Comparison of ENCODE assay signal across 31 cellular contexts in the genomic region with DNA sequence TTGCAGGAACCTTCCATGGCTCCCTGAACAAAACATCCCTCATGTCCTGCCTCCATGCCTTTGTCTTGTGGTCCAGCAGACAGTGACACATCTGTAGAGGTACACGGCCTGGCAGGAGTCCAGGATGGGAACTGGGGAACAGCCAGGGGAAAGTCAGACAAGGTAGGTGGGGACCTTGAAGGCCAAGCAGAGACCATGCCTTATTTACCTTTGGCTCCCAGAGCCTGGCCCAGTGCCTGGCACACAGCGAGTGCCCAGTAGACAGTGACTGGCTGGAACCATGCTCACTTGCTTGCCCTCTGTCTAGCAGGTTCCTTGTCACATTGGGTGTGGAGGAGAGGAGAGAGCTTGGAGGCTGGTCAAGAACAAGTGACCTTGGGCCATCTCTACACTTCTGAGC.
DNase-seq lines count a peak whose midpoint lies in the region; ATAC-seq and TF ChIP-seq lines count a peak whose summit lies in the region.
"Had no signal": no experiment of that assay in that cellular context is flagged by ENCODE, and none has a peak within 500 bp of the region (broad histone marks: within the 10 kb centered on the region; RNA-seq: fewer than 3 reads in every experiment).

No MANE protein-coding gene starts in this region.

- no peak overlapping the region for H3K27ac ChIP-seq in mammary epithelial cell (ENCODE audit: insufficient read depth, low read depth, low read length)
- H3K27ac ChIP-seq: left lung, SJCRH30, tibial artery, VCaP had no signal

- peaks cover 35% of the 10 kb centered on the region for H4K20me1 ChIP-seq in mammary epithelial cell (ENCODE audit: insufficient read depth, low read length)

- no peak overlapping the region for H2AFZ ChIP-seq in mammary epithelial cell (ENCODE audit: low read depth, low read length)

- no peak overlapping the region for H3K4me2 ChIP-seq in mammary epithelial cell (ENCODE audit: insufficient read depth, low read depth, low read length)
- H3K4me2 ChIP-seq: A549 had no signal

- H3K27me3 Mint-ChIP-seq in MCF 10A (ENCODE audit: insufficient read depth, unreplicated experiment), result no peaks in the 10 kb centered on the region
- no peaks in the 10 kb centered on the region for H3K27me3 Mint-ChIP-seq in stimulated activated memory B cell treated with anti-CD40 and anti-IgM and Interleukin-4, amounts not matched to agents 10 μg/mL and 1 μg/mL and 100 μg/mL, for 72 hours
- H3K27me3 Mint-ChIP-seq: activated naive CD8-positive, alpha-beta T cell; stimulated activated naive CD8-positive, alpha-beta T cell treated with anti-CD3 and anti-CD28 coated beads, Interleukin-15, amount 100 ng/mL, for 72 hours had no signal

- H3K4me3 ChIP-seq in mammary epithelial cell (replicated peaks in 1 of 3; ENCODE audit: insufficient read depth in 1 of 3, low read depth in 2 of 3, low read length in 3 of 3), result no peak overlapping the region
- H3K4me3 ChIP-seq: A549, left lung, Peyer's patch, SJCRH30, tibial artery had no signal

- H3K27me3 ChIP-seq in mammary epithelial cell (ENCODE audit: insufficient read depth, low read length), result no peaks in the 10 kb centered on the region
- H3K27me3 ChIP-seq: left lung, Peyer's patch, SJCRH30, tibial artery had no signal

- H3K36me3 Mint-ChIP-seq in MCF 10A (ENCODE audit: insufficient read depth, unreplicated experiment), result peaks cover 40% of the 10 kb centered on the region
- peaks cover 47% of the 10 kb centered on the region for H3K36me3 Mint-ChIP-seq in stimulated activated memory B cell treated with anti-CD40 and anti-IgM and Interleukin-4, amounts not matched to agents 10 μg/mL and 1 μg/mL and 100 μg/mL, for 72 hours
- H3K36me3 Mint-ChIP-seq: activated naive CD8-positive, alpha-beta T cell; immature natural killer cell; natural killer cell had no signal

- H3K9me3 Mint-ChIP-seq in MCF 10A (ENCODE audit: unreplicated experiment), result no peaks in the 10 kb centered on the region
- no peaks in the 10 kb centered on the region for H3K9me3 Mint-ChIP-seq in stimulated activated memory B cell treated with anti-CD40 and anti-IgM and Interleukin-4, amounts not matched to agents 10 μg/mL and 1 μg/mL and 100 μg/mL, for 72 hours
- H3K9me3 Mint-ChIP-seq: HFFc6; immature natural killer cell; natural killer cell; stimulated activated naive CD8-positive, alpha-beta T cell treated with anti-CD3 and anti-CD28 coated beads, Interleukin-15, amount 100 ng/mL, for 72 hours had no signal

- H3K27ac Mint-ChIP-seq in MCF 10A (ENCODE audit: low read depth, unreplicated experiment), result peak overlapping the region; percentile 52
- H3K27ac Mint-ChIP-seq in stimulated activated memory B cell treated with anti-CD40 and anti-IgM and Interleukin-4, amounts not matched to agents 10 μg/mL and 1 μg/mL and 100 μg/mL, for 72 hours, result peak overlapping the region; percentile 37
- H3K27ac Mint-ChIP-seq: activated CD4-positive, alpha-beta T cell treated with anti-CD3 and anti-CD28 coated beads for 36 hours; activated naive CD8-positive, alpha-beta T cell; immature natural killer cell; natural killer cell; stimulated activated naive CD8-positive, alpha-beta T cell treated with anti-CD3 and anti-CD28 coated beads, Interleukin-15, amount 100 ng/mL, for 72 hours had no signal

- DNase-seq in MCF 10A (ENCODE audit: unreplicated experiment) (no peak), mammary epithelial cell (no peak), left ventricle myocardium superior (no peak), mucosa of gallbladder (ENCODE audit: low spot score) (peak; percentile 55), NCI-H748 treated with DMSO at 0.1 percent for 48 hours (lab: John Stamatoyannopoulos, UW) (no peak), AG08396 (ENCODE audit: low spot score) (no peak)
- DNase-seq: activated CD4-positive, alpha-beta T cell treated with anti-CD3 and anti-CD28 coated beads for 36 hours; CD4-positive, alpha-beta memory T cell; effector CD4-positive, alpha-beta T cell; GOT3; HFFc6; immature natural killer cell; KBM-7; MM.1S; natural killer cell; NCI-H1930; NCI-H2227 treated with DMSO at 0.1 percent for 48 hours; NCI-H526 treated with DMSO at 0.1 percent for 48 hours; SJCRH30; stimulated activated CD4-positive, alpha-beta T cell treated with anti-CD3 and anti-CD28 coated beads, Interleukin-2, amount 100 ng/mL, for 24 hours; stimulated activated CD8-positive, alpha-beta memory T cell treated with anti-CD3 and anti-CD28 coated beads, Interleukin-4, amount 100 ng/mL, for 48 hours; stimulated activated naive CD8-positive, alpha-beta T cell treated with anti-CD3 and anti-CD28 coated beads, Interleukin-15, amount 100 ng/mL, for 72 hours; SW 1271 had no signal

- BruUV-seq in MCF 10A (replicated peaks; lab: Mats Ljungman, UMichigan) (no TSS peak), mammary epithelial cell (replicated peaks; lab: Mats Ljungman, UMichigan) (no TSS peak)

- no peaks in the 10 kb centered on the region for H3K9me3 ChIP-seq in mammary epithelial cell (replicated peaks; ENCODE audit: insufficient read depth, low read length)
- H3K9me3 ChIP-seq: A549, left lung, Peyer's patch, SJCRH30, tibial artery had no signal

- in situ Hi-C loops in mammary epithelial cell (cut with MboI; ENCODE audit: low sequenced_read_pairs in 2 of 2), result no loop called here

- intact Hi-C loops in MCF 10A (cut with micrococcal nuclease), result no loop called here
- intact Hi-C loops in mammary epithelial cell (cut with micrococcal nuclease), result no loop called here
- intact Hi-C loops in left ventricle myocardium superior (cut with micrococcal nuclease), result no loop called here

- H3K9ac ChIP-seq in mammary epithelial cell (ENCODE audit: insufficient read depth, low read length), result no peak overlapping the region

- H3K79me2 ChIP-seq in mammary epithelial cell (ENCODE audit: insufficient read depth, low read length), result peaks cover 100% of the 10 kb centered on the region

- peaks cover 64% of the 10 kb centered on the region for H3K4me1 Mint-ChIP-seq in MCF 10A (ENCODE audit: insufficient read depth, unreplicated experiment)
- peaks cover 10% of the 10 kb centered on the region for H3K4me1 Mint-ChIP-seq in stimulated activated memory B cell treated with anti-CD40 and anti-IgM and Interleukin-4, amounts not matched to agents 10 μg/mL and 1 μg/mL and 100 μg/mL, for 72 hours
- H3K4me1 Mint-ChIP-seq: CD4-positive, alpha-beta memory T cell; immature natural killer cell; natural killer cell; stimulated activated naive CD8-positive, alpha-beta T cell treated with anti-CD3 and anti-CD28 coated beads, Interleukin-15, amount 100 ng/mL, for 72 hours had no signal

- POLR2A ChIA-PET in MCF 10A (lab: Yijun Ruan, JAX), result interaction anchor here (0.6 to 1.4 kb wide), 6 partner anchors 11 to 154 kb away, joined by 3 to 6 read pairs (median 3); no protein-coding TSS in a partner anchor

- CTCF ChIA-PET in MCF 10A (lab: Yijun Ruan, JAX), result interaction anchor here (0.7 to 1.3 kb wide), 2 partner anchors 18 to 213 kb away, joined by 3 to 4 read pairs; no protein-coding TSS in a partner anchor
- CTCF ChIA-PET in mammary epithelial cell (lab: Charles Lee; ENCODE audit: low non-redundant PET), result no interaction called here

- ATAC-seq in left ventricle myocardium superior, result peak; percentile 20
- ATAC-seq in stimulated activated memory B cell treated with anti-CD40 and anti-IgM and Interleukin-4, amounts not matched to agents 10 μg/mL and 1 μg/mL and 100 μg/mL, for 72 hours, result no peak
- no peak for ATAC-seq in HG02981 (IDR thresholded peaks at IDR 0.05; ENCODE audit: unreplicated experiment)
- ATAC-seq: A549; activated CD4-positive, alpha-beta T cell treated with anti-CD3 and anti-CD28 coated beads for 36 hours; left lung; natural killer cell; stimulated activated naive CD8-positive, alpha-beta T cell treated with anti-CD3 and anti-CD28 coated beads, Interleukin-15, amount 100 ng/mL, for 72 hours had no signal

- H3K36me3 ChIP-seq in mammary epithelial cell (ENCODE audit: insufficient read depth, low read length), result peaks cover 14% of the 10 kb centered on the region
- H3K36me3 ChIP-seq: left lung, Peyer's patch, tibial artery had no signal

- no peak overlapping the region for H3K4me3 Mint-ChIP-seq in MCF 10A (ENCODE audit: unreplicated experiment)
- no peak overlapping the region for H3K4me3 Mint-ChIP-seq in stimulated activated memory B cell treated with anti-CD40 and anti-IgM and Interleukin-4, amounts not matched to agents 10 μg/mL and 1 μg/mL and 100 μg/mL, for 72 hours
- H3K4me3 Mint-ChIP-seq: activated CD4-positive, alpha-beta T cell treated with anti-CD3 and anti-CD28 coated beads for 36 hours; activated naive CD8-positive, alpha-beta T cell; CD4-positive, alpha-beta memory T cell; HFFc6; immature natural killer cell; natural killer cell; stimulated activated naive CD8-positive, alpha-beta T cell treated with anti-CD3 and anti-CD28 coated beads, Interleukin-15, amount 100 ng/mL, for 72 hours had no signal

- TF ChIP-seq CTCF in MCF 10A (IDR thresholded peaks at IDR 0.05; ENCODE audit: unreplicated experiment) (no peak), mammary epithelial cell (conservative IDR thresholded peaks at IDR 0.05 in 1 of 2, IDR thresholded peaks at IDR 0.05 in 1 of 2; ENCODE audit: extremely low read depth in 1 of 2, insufficient read depth in 1 of 2, low read depth in 1 of 2, low read length in 2 of 2) (no peak)

- peaks cover 80% of the 10 kb centered on the region for H3K4me1 ChIP-seq in mammary epithelial cell (ENCODE audit: insufficient read depth, low read length)
- H3K4me1 ChIP-seq: left lung, SJCRH30 had no signal

- dilution Hi-C loops in mammary epithelial cell (cut with HindIII; ENCODE audit: low sequenced_read_pairs), result no loop called here

- 60% methylated on average over 2 of the region's 2 CpGs for WGBS in mammary epithelial cell (ENCODE audit: low coverage, missing lambda C conversion rate)
